In the genomic region with DNA sequence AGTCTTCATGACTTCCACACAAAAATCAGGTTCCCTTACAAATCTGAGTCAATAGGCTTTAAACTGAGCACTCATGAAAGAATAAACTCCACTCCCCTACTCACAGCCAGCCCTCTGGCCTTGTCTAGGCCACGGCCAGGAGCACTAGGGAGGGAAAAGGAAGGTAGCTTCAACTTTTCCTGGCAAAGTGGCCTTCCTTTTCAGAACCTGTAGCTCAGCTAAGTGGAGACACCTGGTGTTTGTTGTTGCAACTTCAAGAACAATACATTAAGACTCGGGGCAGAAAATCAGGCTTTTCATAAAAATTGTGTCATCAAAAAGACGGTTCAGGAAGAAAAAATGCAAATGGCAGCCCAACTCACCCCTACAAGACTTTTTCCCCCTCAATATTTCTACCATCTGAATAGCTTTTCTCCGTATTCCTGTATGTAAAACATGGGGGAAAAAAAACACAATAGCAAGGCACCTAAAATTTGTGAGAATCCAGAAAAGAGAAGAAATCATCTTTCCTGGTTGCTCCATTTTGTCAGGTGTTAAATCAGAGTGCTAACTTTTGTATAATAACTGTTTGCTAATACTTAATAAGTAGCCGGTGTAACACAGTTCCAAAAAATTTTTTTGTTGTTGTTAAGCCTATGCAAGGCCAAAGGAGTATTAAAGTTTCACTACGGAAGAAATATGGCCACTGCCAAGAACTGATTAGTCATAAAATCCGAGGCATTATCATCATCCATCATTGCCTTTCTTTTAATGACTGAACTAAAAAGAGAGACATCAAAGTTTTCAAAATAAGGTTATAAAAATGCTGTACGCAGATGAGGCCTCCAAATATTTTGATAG, we compare ENCODE assay signal across 8 cellular contexts.
A peak's percentile ranks its signal among the peaks of the same experiment; 100 is the strongest.
DNase-seq lines count a peak whose midpoint lies in the region; ATAC-seq and TF ChIP-seq lines count a peak whose summit lies in the region.

No MANE protein-coding gene starts in this region.

- peak; percentile 67 for TF ChIP-seq CTCF in choroid plexus epithelial cell (conservative IDR thresholded peaks at IDR 0.05; ENCODE audit: low read depth, low read length)

- H3K9me3 ChIP-seq in CD4-positive, CD25-positive, alpha-beta regulatory T cell (ENCODE audit: control insufficient read depth in 2 of 2, low read length in 2 of 2) = no peaks in the 10 kb centered on the region

- H3K4me3 Mint-ChIP-seq in CD4-positive, CD25-positive, alpha-beta regulatory T cell = peak overlapping the region in 2 of 4 donors; percentile 14 to 41

- no peak overlapping the region for H3K27ac ChIP-seq in CD4-positive, CD25-positive, alpha-beta regulatory T cell (ENCODE audit: insufficient read depth, low read length, poor library complexity, severe bottlenecking)

- no peaks in the 10 kb centered on the region for H3K36me3 Mint-ChIP-seq in CD4-positive, CD25-positive, alpha-beta regulatory T cell

- peaks cover 21% of the 10 kb centered on the region for H3K4me1 ChIP-seq in CD4-positive, CD25-positive, alpha-beta regulatory T cell (ENCODE audit: control insufficient read depth, insufficient read depth, low read length, poor library complexity, severe bottlenecking)

- peak in 2 of 3 donors; percentile 17 to 69 for DNase-seq in CD4-positive, CD25-positive, alpha-beta regulatory T cell
- DNase-seq in NCI-H1048 (lab: John Stamatoyannopoulos, UW) (peak; percentile 51), choroid plexus epithelial cell (ENCODE audit: low read depth) (peak; percentile 91), mucosa of gallbladder (ENCODE audit: low spot score) (peak; percentile 16), amniotic stem cell (lab: John Stamatoyannopoulos, UW) (no peak), SKM-1 (lab: John Stamatoyannopoulos, UW; ENCODE audit: unreplicated experiment) (no peak)

- no peaks in the 10 kb centered on the region for H3K27me3 Mint-ChIP-seq in CD4-positive, CD25-positive, alpha-beta regulatory T cell

- H3K27me3 ChIP-seq in CD4-positive, CD25-positive, alpha-beta regulatory T cell (ENCODE audit: control insufficient read depth, insufficient read depth, low read length) = no peaks in the 10 kb centered on the region

- H3K27ac Mint-ChIP-seq in CD4-positive, CD25-positive, alpha-beta regulatory T cell = peak overlapping the region in 2 of 3 donors; percentile 33 to 54

- H3K36me3 ChIP-seq in CD4-positive, CD25-positive, alpha-beta regulatory T cell (ENCODE audit: control insufficient read depth, insufficient read depth, low read length) = no peaks in the 10 kb centered on the region

- ATAC-seq in CD4-positive, CD25-positive, alpha-beta regulatory T cell (ENCODE audit: low read depth in 2 of 2) = peak; percentile 34 to 37
- ATAC-seq in GM18858 (IDR thresholded peaks at IDR 0.05; ENCODE audit: unreplicated experiment) (peak; percentile 52), HG03280 (IDR thresholded peaks at IDR 0.05; ENCODE audit: unreplicated experiment) (no peak)

- peaks cover 10 to 26% (median 20%) of the 10 kb centered on the region in 4 donors for H3K4me1 Mint-ChIP-seq in CD4-positive, CD25-positive, alpha-beta regulatory T cell

- H3K4me3 ChIP-seq in CD4-positive, CD25-positive, alpha-beta regulatory T cell (ENCODE audit: low read depth, low read length) = peak overlapping the region; percentile 58
- no peak overlapping the region for H3K4me3 ChIP-seq in choroid plexus epithelial cell (ENCODE audit: low read depth, low read length)

- no peaks in the 10 kb centered on the region for H3K9me3 Mint-ChIP-seq in CD4-positive, CD25-positive, alpha-beta regulatory T cell

Comparison
In these comparisons a context has a peak if more than half of its experiments do, and no peak if none do; other contexts are left out.
1. DNase-seq: peak in CD4-positive, CD25-positive, alpha-beta regulatory T cell (2 of 3), NCI-H1048 (single experiment), choroid plexus epithelial cell (single experiment) and mucosa of gallbladder (single experiment); none in amniotic stem cell (single experiment) and SKM-1 (single experiment).